Comparison of ENCODE assay signal across 26 cellular contexts in the genomic region with DNA sequence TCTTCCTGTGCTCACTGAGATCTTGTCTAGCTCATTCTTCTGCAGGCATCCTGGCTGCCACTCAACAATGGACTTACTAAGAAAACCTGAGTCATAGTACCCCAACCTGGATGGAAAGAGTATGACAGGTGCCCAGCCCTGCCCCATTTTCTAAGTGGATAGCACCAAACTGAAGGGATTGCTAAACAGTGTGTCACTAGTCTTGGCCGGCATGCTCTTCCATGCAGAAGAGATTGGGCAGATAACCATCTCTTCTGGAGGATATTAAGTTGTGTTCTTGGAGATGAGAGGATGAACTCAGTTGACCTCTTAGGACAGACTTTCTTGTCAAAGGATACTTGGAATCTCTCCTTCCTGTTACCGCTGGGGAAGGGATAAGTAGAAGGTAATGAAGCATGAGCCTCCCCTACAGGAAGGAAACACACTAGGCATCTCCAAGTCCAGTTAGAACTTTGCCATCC.
DNase-seq lines count a peak whose midpoint lies in the region; ATAC-seq, FAIRE-seq and TF ChIP-seq lines count a peak whose summit lies in the region.
"Had no signal": no experiment of that assay in that cellular context is flagged by ENCODE, and none has a peak within 500 bp of the region (broad histone marks: within the 10 kb centered on the region; RNA-seq: fewer than 3 reads in every experiment).

No MANE protein-coding gene starts in this region.

- H3K23ac ChIP-seq in H1 (ENCODE audit: insufficient read length): no peak overlapping the region

- H3K27ac ChIP-seq in GM23338 (ENCODE audit: low read depth) (no peak overlapping the region), H1 (ENCODE audit: low read depth, low read length) (no peak overlapping the region), osteoblast (ENCODE audit: low read depth, low read length) (no peak overlapping the region)
- H3K27ac ChIP-seq: cardiac muscle cell, pancreas, transverse colon had no signal

- no peak for TF ChIP-seq POLR2A in H1 (IDR thresholded peaks at IDR 0.05; ENCODE audit: control extremely low read depth in 1 of 2, low read depth in 2 of 2, low read length in 2 of 2)

- no peak overlapping the region for H4K5ac ChIP-seq in H1 (ENCODE audit: insufficient read length, low read depth, low read length)

- H3K36me3 Mint-ChIP-seq in GM23338 (ENCODE audit: low read depth): no peaks in the 10 kb centered on the region
- H3K36me3 Mint-ChIP-seq: memory B cell, natural killer cell had no signal

- no peak overlapping the region for H3K4me3 Mint-ChIP-seq in GM23338
- H3K4me3 Mint-ChIP-seq: activated CD4-positive, alpha-beta T cell treated with anti-CD3 and anti-CD28 coated beads, Interleukin-2, amount 10 ng/mL, durations not matched to agents 24 days and 14 days; memory B cell; natural killer cell; stimulated activated naive CD8-positive, alpha-beta T cell treated with anti-CD3 and anti-CD28 coated beads, Interleukin-15, Interleukin-2, amounts not matched to agents 100 ng/mL and 50 ng/mL, for 24 hours had no signal

- peak in 1 of 2 experiments; percentile 35; a peak in 3 of 4 replicates for TF ChIP-seq RAD21 in H1 (IDR thresholded peaks at IDR 0.05 in 1 of 2, conservative IDR thresholded peaks at IDR 0.05 in 1 of 2; ENCODE audit: low read depth in 2 of 2, low read length in 2 of 2)

- H3K23me2 ChIP-seq in H1 (ENCODE audit: low read depth, low read length): no peaks in the 10 kb centered on the region

- H3K4me3 ChIP-seq in GM23338 (no peak overlapping the region), H1 (ENCODE audit: extremely low read depth in 1 of 4, insufficient read depth in 2 of 4, low read depth in 3 of 4, low read length in 4 of 4) (no peak overlapping the region), osteoblast (ENCODE audit: insufficient read depth, low read length) (no peak overlapping the region)
- H3K4me3 ChIP-seq: cardiac muscle cell, pancreas, transverse colon had no signal

- DNase-seq in GM23338 (ENCODE audit: low spot score) (no peak), NCI-H146 (lab: John Stamatoyannopoulos, UW) (peak; percentile 40), H1 (ENCODE audit: low read depth in 1 of 2, low spot score in 2 of 2) (no peak), osteoblast (ENCODE audit: insufficient read length, low spot score, missing footprints) (peak; percentile 68), HK-2 (ENCODE audit: unreplicated experiment) (no peak), cerebellar nuclear complex (lab: John Stamatoyannopoulos, UW) (no peak)
- DNase-seq: activated CD4-positive, alpha-beta T cell treated with anti-CD3 and anti-CD28 coated beads, Interleukin-2, amount 10 ng/mL, durations not matched to agents 24 days and 14 days; activated effector memory CD4-positive, alpha-beta T cell treated with anti-CD3 and anti-CD28 coated beads, Interleukin-2, amount 50 U/mL, for 16 hours; dermis blood vessel endothelial cell; Karpas-422; kidney glomerular epithelial cell; natural killer cell; NCI-H1092 treated with DMSO at 0.1 percent for 48 hours; NCI-H2081; NCI-H446 treated with DMSO at 0.1 percent for 48 hours; pancreas; SW 1271; transverse colon had no signal

- no peaks in the 10 kb centered on the region for H3K9me3 Mint-ChIP-seq in GM23338
- H3K9me3 Mint-ChIP-seq: activated CD4-positive, alpha-beta T cell treated with anti-CD3 and anti-CD28 coated beads, Interleukin-2, amount 10 ng/mL, durations not matched to agents 24 days and 14 days; stimulated activated naive CD8-positive, alpha-beta T cell treated with anti-CD3 and anti-CD28 coated beads, Interleukin-15, Interleukin-2, amounts not matched to agents 100 ng/mL and 50 ng/mL, for 24 hours had no signal

- H3K9me2 ChIP-seq in GM23338 (ENCODE audit: insufficient read depth): peaks cover 7% of the 10 kb centered on the region; the same call in 1 of the 2 replicates

- no peaks in the 10 kb centered on the region for H3K79me1 ChIP-seq in H1 (ENCODE audit: low read depth, low read length)

- H2AFZ ChIP-seq in GM23338 (no peak overlapping the region), H1 (ENCODE audit: low read length) (no peak overlapping the region), osteoblast (ENCODE audit: low read length) (no peak overlapping the region)

- no peak overlapping the region for H2BK5ac ChIP-seq in H1 (ENCODE audit: low read depth, low read length)

- H4K20me1 ChIP-seq in GM23338 (replicated peaks; ENCODE audit: insufficient read depth) (no peaks in the 10 kb centered on the region), H1 (replicated peaks in 1 of 2; ENCODE audit: control insufficient read depth in 1 of 2, insufficient read depth in 2 of 2, low read length in 2 of 2) (no peaks in the 10 kb centered on the region), osteoblast (ENCODE audit: insufficient read depth, low read length) (no peaks in the 10 kb centered on the region)

- H3K27me3 ChIP-seq in GM23338 (ENCODE audit: insufficient read depth) (no peaks in the 10 kb centered on the region), H1 (replicated peaks in 1 of 4; ENCODE audit: control insufficient read depth in 3 of 4, extremely low read depth in 1 of 4, insufficient read depth in 3 of 4, low read length in 3 of 4) (no peaks in the 10 kb centered on the region), osteoblast (ENCODE audit: insufficient read depth, low read length) (no peaks in the 10 kb centered on the region)
- H3K27me3 ChIP-seq: cardiac muscle cell, pancreas, transverse colon had no signal

- H3F3A ChIP-seq in GM23338 (replicated peaks; ENCODE audit: low read depth): no peaks in the 10 kb centered on the region

- H3K79me2 ChIP-seq in GM23338 (replicated peaks; ENCODE audit: insufficient read depth): no peaks in the 10 kb centered on the region
- H3K79me2 ChIP-seq in H1 (ENCODE audit: control insufficient read depth in 1 of 2, insufficient read depth in 2 of 2, low read length in 2 of 2): no peaks in the 10 kb centered on the region
- no peaks in the 10 kb centered on the region for H3K79me2 ChIP-seq in osteoblast (ENCODE audit: insufficient read depth, low read length)

- TF ChIP-seq EP300 in H1 (IDR thresholded peaks at IDR 0.05; ENCODE audit: borderline replicate concordance in 1 of 2, low read depth in 2 of 2, low read length in 2 of 2): no peak

- 0 out of 2 replicates have a peak overlapping the region, but pooled peaks have one; percentile 27 for H2BK12ac ChIP-seq in H1 (ENCODE audit: low read depth, low read length)

- ATAC-seq in GM23338: no peak
- ATAC-seq in HG03460 (IDR thresholded peaks at IDR 0.05; ENCODE audit: unreplicated experiment): no peak
- ATAC-seq in GM19035 (IDR thresholded peaks at IDR 0.05; ENCODE audit: unreplicated experiment): no peak
- ATAC-seq: natural killer cell, pancreas had no signal

- no peaks in the 10 kb centered on the region for H3K27me3 Mint-ChIP-seq in GM23338 (ENCODE audit: insufficient read depth, low read depth, poor library complexity)
- H3K27me3 Mint-ChIP-seq: activated CD4-positive, alpha-beta T cell treated with anti-CD3 and anti-CD28 coated beads, Interleukin-2, amount 10 ng/mL, durations not matched to agents 24 days and 14 days; memory B cell; stimulated activated naive CD8-positive, alpha-beta T cell treated with anti-CD3 and anti-CD28 coated beads, Interleukin-15, Interleukin-2, amounts not matched to agents 100 ng/mL and 50 ng/mL, for 24 hours had no signal

- H2AK5ac ChIP-seq in H1 (ENCODE audit: low read depth, low read length): no peak overlapping the region

- H3K4me2 ChIP-seq in GM23338 (no peak overlapping the region), H1 (ENCODE audit: insufficient read depth in 1 of 2, low read depth in 2 of 2, low read length in 2 of 2) (no peak overlapping the region), osteoblast (ENCODE audit: insufficient read depth, low read length) (no peak overlapping the region)

- CTCF ChIA-PET in H1 (lab: Charles Lee; ENCODE audit: partially characterized antibody): no interaction called here

- H3K9me3 ChIP-seq in H1 (ENCODE audit: insufficient read depth in 2 of 2, low read depth in 1 of 2, low read length in 1 of 2) (no peaks in the 10 kb centered on the region), osteoblast (ENCODE audit: low read depth, low read length) (no peaks in the 10 kb centered on the region)
- H3K9me3 ChIP-seq: pancreas, transverse colon had no signal

- peak in 1 of 2 experiments; percentile 37; a peak in 2 of 4 replicates for TF ChIP-seq CTCF in GM23338 (conservative IDR thresholded peaks at IDR 0.05; ENCODE audit: low read depth in 2 of 2)
- no peak for TF ChIP-seq CTCF in H1 (IDR thresholded peaks at IDR 0.05; ENCODE audit: control extremely low read depth in 1 of 3, insufficient read depth in 1 of 3, low read depth in 1 of 3, low read length in 3 of 3)
- peak; percentile 20 for TF ChIP-seq CTCF in osteoblast (IDR thresholded peaks at IDR 0.05; ENCODE audit: extremely low read depth, low read depth, low read length)

- 91% methylated on average over 2 of the region's 2 CpGs; no CpG with 5 or more reads in 1 of the 2 experiments for WGBS in H1 (ENCODE audit: extremely low coverage in 1 of 2, insufficient coverage in 1 of 2, insufficient read length in 1 of 2, insufficient replicate concordance in 2 of 2, low coverage in 1 of 2, low lambda C conversion rate in 2 of 2, missing lambda C conversion rate in 1 of 2), 2 experiments

- FAIRE-seq in H1 (lab: Jason Lieb, UNC): no peak
- FAIRE-seq: endothelial cell of umbilical vein, GM12891, H54, pancreas had no signal

- H2BK15ac ChIP-seq in H1 (ENCODE audit: low read length): no peak overlapping the region

- no peak overlapping the region for H2BK20ac ChIP-seq in H1 (ENCODE audit: low read length)

- peak overlapping the region; percentile 35; the same call in 1 of the 2 replicates for H3K27ac Mint-ChIP-seq in GM23338
- H3K27ac Mint-ChIP-seq: activated CD4-positive, alpha-beta T cell treated with anti-CD3 and anti-CD28 coated beads, Interleukin-2, amount 10 ng/mL, durations not matched to agents 24 days and 14 days; memory B cell; natural killer cell; stimulated activated naive CD8-positive, alpha-beta T cell treated with anti-CD3 and anti-CD28 coated beads, Interleukin-15, Interleukin-2, amounts not matched to agents 100 ng/mL and 50 ng/mL, for 24 hours had no signal

- H3K14ac ChIP-seq in H1 (ENCODE audit: insufficient read length): no peak overlapping the region

- no peak overlapping the region for H4K8ac ChIP-seq in H1 (ENCODE audit: extremely low read depth, insufficient read depth, low read length)

- H3K4ac ChIP-seq in H1 (replicated peaks; ENCODE audit: insufficient read length, low read depth, low read length): no peak overlapping the region

- no peak overlapping the region for H2BK120ac ChIP-seq in H1 (replicated peaks; ENCODE audit: low read depth, low read length)

- H3K18ac ChIP-seq in H1 (ENCODE audit: extremely low read depth, low read length): no peak overlapping the region

- no peak overlapping the region for H3K56ac ChIP-seq in H1 (replicated peaks; ENCODE audit: insufficient read length, low read depth, low read length)

- H3K4me1 ChIP-seq in GM23338 (ENCODE audit: insufficient read depth) (no peaks in the 10 kb centered on the region), H1 (replicated peaks in 1 of 4; ENCODE audit: control insufficient read depth in 3 of 4, insufficient read depth in 4 of 4, low read length in 3 of 4) (peaks cover 0 to 3% (median 0%) of the 10 kb centered on the region in 4 experiments; a peak in 1 of 7 replicates), osteoblast (ENCODE audit: insufficient read depth, low read length) (no peaks in the 10 kb centered on the region)
- H3K4me1 ChIP-seq: pancreas, transverse colon had no signal

- H4K91ac ChIP-seq in H1 (replicated peaks; ENCODE audit: insufficient read length, low read length): no peak overlapping the region

- no peak overlapping the region for H3K9ac ChIP-seq in H1 (replicated peaks in 1 of 4; ENCODE audit: extremely low read depth in 1 of 4, low read depth in 3 of 4, low read length in 3 of 4)

- POLR2A ChIA-PET in H1 (lab: Charles Lee; ENCODE audit: partially characterized antibody): no interaction called here

- no peaks in the 10 kb centered on the region for H3K36me3 ChIP-seq in GM23338 (ENCODE audit: insufficient read depth)
- no peaks in the 10 kb centered on the region for H3K36me3 ChIP-seq in H1 (ENCODE audit: control insufficient read depth in 2 of 4, insufficient read depth in 4 of 4, low read length in 3 of 4)
- H3K36me3 ChIP-seq in osteoblast (ENCODE audit: insufficient read depth, low read length): no peaks in the 10 kb centered on the region
- H3K36me3 ChIP-seq: cardiac muscle cell, pancreas, transverse colon had no signal

- H3K4me1 Mint-ChIP-seq in GM23338: peaks cover 3% of the 10 kb centered on the region; the same call in 1 of the 3 replicates
- H3K4me1 Mint-ChIP-seq: activated CD4-positive, alpha-beta T cell treated with anti-CD3 and anti-CD28 coated beads, Interleukin-2, amount 10 ng/mL, durations not matched to agents 24 days and 14 days; memory B cell; natural killer cell had no signal

Comparison
In these comparisons a context has a peak if more than half of its experiments do, and no peak if none do; other contexts are left out.
1. DNase-seq: peak in NCI-H146 (single experiment) and osteoblast (single experiment); none in GM23338 (single experiment), H1 (0 of 2), HK-2 (single experiment) and cerebellar nuclear complex (0 of 2).